ENCODE assay signal across 15 cellular contexts in genomic region chr4:120765271-120765985, GRCh38.
DNase-seq lines count a peak whose midpoint lies in the region; ATAC-seq and TF ChIP-seq lines count a peak whose summit lies in the region.
"Had no signal": no experiment of that assay in that cellular context is flagged by ENCODE, and none has a peak within 500 bp of the region (broad histone marks: within the 10 kb centered on the region; RNA-seq: fewer than 3 reads in every experiment).

No MANE protein-coding gene starts in this region.

- peak; percentile 73 for ATAC-seq in GM19452 (IDR thresholded peaks at IDR 0.05; ENCODE audit: unreplicated experiment)
- peak; percentile 86 for ATAC-seq in HG03025 (IDR thresholded peaks at IDR 0.05; ENCODE audit: low FRiP score, unreplicated experiment)

- H3K4me3 ChIP-seq in GM12865 (ENCODE audit: low read depth, low read length) (no peak overlapping the region), choroid plexus epithelial cell (ENCODE audit: low read depth, low read length) (no peak overlapping the region), dorsolateral prefrontal cortex (no peak overlapping the region), ovary (no peak overlapping the region)
- H3K4me3 ChIP-seq: tibial nerve had no signal

- TF ChIP-seq CTCF in GM12865 (IDR thresholded peaks at IDR 0.05; ENCODE audit: insufficient read depth, low read depth, low read length, missing control alignments) (no peak), choroid plexus epithelial cell (conservative IDR thresholded peaks at IDR 0.05; ENCODE audit: low read depth, low read length) (no peak), dorsolateral prefrontal cortex (IDR thresholded peaks at IDR 0.05 in 54 of 56, conservative IDR thresholded peaks at IDR 0.05 in 2 of 56; ENCODE audit: low read depth in 1 of 56, partially characterized antibody in 56 of 56) (no peak), ovary (IDR thresholded peaks at IDR 0.05) (no peak)

- no peaks in the 10 kb centered on the region for H3K9me3 ChIP-seq in ovary
- H3K9me3 ChIP-seq: tibial nerve had no signal

- H3K36me3 ChIP-seq in ovary: no peaks in the 10 kb centered on the region
- H3K36me3 ChIP-seq: WERI-Rb-1 had no signal

- TF ChIP-seq POLR2A in ovary (IDR thresholded peaks at IDR 0.05): no peak

- DNase-seq in GM12865 (ENCODE audit: low read depth) (peak; percentile 27), choroid plexus epithelial cell (ENCODE audit: low read depth) (peak; percentile 31), dorsolateral prefrontal cortex (no peak), ovary (no peak), occipital lobe (lab: John Stamatoyannopoulos, UW) (no peak), nucleus accumbens (lab: John Stamatoyannopoulos, UW) (no peak)
- DNase-seq: amygdala, dermis blood vessel endothelial cell, H7, NCI-H1092, NCI-H526 treated with DMSO at 0.1 percent for 48 hours, WERI-Rb-1 had no signal

- H3K27me3 ChIP-seq in dorsolateral prefrontal cortex (no peaks in the 10 kb centered on the region), ovary (no peaks in the 10 kb centered on the region)
- H3K27me3 ChIP-seq: tibial nerve had no signal

- H3K27ac ChIP-seq in dorsolateral prefrontal cortex (no peak overlapping the region), ovary (no peak overlapping the region)
- H3K27ac ChIP-seq: tibial nerve, WERI-Rb-1 had no signal

- H3K4me1 ChIP-seq in ovary (ENCODE audit: insufficient read depth): peaks cover 5% of the 10 kb centered on the region
- H3K4me1 ChIP-seq: tibial nerve had no signal

- WGBS in ovary, 3 donors: 69 to 79% (median 76%) methylated on average over 4 of the region's 4 CpGs

- intact Hi-C loops in dorsolateral prefrontal cortex (cut with DNase I): no loop called here
- intact Hi-C loops in ovary (cut with DNase I): no loop called here

- TF ChIP-seq EP300 in ovary (IDR thresholded peaks at IDR 0.05): no peak

Comparison
In these comparisons a context has a peak if more than half of its experiments do, and no peak if none do; other contexts are left out.
1. DNase-seq: peak in GM12865 (single experiment) and choroid plexus epithelial cell (single experiment); none in dorsolateral prefrontal cortex (0 of 10), ovary (0 of 5), occipital lobe (single experiment) and nucleus accumbens (0 of 56).